Comparison of ENCODE assay signal across 8 cellular contexts in the genomic region with DNA sequence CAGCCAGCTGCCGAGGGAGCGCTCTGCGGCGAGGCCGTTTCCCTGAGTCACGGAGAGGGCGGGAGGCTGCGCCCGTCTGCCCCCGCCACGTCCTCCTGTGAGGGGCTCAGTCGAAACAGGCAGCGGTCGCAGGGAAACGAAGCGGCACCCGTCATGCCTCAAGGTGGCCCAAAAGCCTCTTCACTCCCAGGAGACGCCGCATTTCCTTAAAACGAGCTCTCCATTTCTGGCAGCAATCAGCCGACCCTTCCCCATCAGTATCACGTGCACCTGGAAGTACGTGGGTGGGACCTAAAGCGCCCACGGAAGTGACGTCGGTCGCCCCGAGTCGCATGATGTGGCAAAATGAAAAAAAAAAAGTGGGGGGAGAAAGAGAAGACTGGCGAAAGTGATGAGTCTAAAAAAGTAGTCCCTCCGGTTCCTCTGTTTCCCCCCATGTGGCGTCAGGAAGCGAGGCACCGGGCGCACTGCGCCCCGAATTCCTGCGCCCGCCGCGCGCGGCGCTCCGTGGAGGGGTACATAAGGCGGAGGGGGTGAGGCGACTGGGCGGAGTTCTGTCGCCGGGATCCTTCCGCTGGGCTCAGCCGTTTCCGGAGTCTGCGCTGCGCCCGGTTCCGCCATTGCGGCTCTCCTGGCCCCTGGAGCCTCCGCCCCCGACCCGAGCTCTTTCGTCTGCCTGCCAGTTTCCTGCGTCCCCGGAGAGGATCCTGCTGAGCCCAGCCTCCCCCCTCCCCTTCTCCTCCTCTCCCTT. TPM values are rescaled to one million over a fixed set of nuclear protein-coding genes. Genes with fewer than 3 reads are reported as not detected.
A peak's percentile ranks its signal among the peaks of the same experiment; 100 is the strongest.
DNase-seq lines count a peak whose midpoint lies in the region; ATAC-seq and TF ChIP-seq lines count a peak whose summit lies in the region.

A gene (plus strand): TSS at position 583 of the 751 bp plus-strand sequence. CDS start 237 bp downstream, outside the sequence.

- no peaks in the 10 kb centered on the region; the same call in 2 of the 3 replicates for H3K36me3 Mint-ChIP-seq in GM23338 (ENCODE audit: low read depth)
- peaks cover 54% of the 10 kb centered on the region for H3K36me3 Mint-ChIP-seq in activated T-helper 17 cell treated with anti-CD3 and anti-CD28 coated beads, Interleukin-2, amount 50 U/mL, for 72 hours (ENCODE audit: low read depth)
- H3K36me3 Mint-ChIP-seq in naive thymus-derived CD4-positive, alpha-beta T cell = peaks cover 0 to 6% (median 4%) of the 10 kb centered on the region in 5 donors
- peaks cover 11 to 24% of the 10 kb centered on the region in 2 donors for H3K36me3 Mint-ChIP-seq in stimulated activated naive B cell treated with anti-CD40 and anti-IgM and Interleukin-4, amounts not matched to agents 10 μg/mL and 1 μg/mL and 100 μg/mL, for 72 hours

- H3K4me2 ChIP-seq in DOHH2 (ENCODE audit: low read length) (peak within 1 kb of the TSS; percentile 94), GM23338 (peak within 1 kb of the TSS; percentile 77), fibroblast of lung (ENCODE audit: extremely low read depth, insufficient read depth, low read length) (peak within 1 kb of the TSS; percentile 91)

- H3K27me3 Mint-ChIP-seq in GM23338 (ENCODE audit: insufficient read depth, low read depth, poor library complexity) = peaks cover 12% of the 10 kb centered on the region
- no peaks in the 10 kb centered on the region for H3K27me3 Mint-ChIP-seq in activated T-helper 17 cell treated with anti-CD3 and anti-CD28 coated beads, Interleukin-2, amount 50 U/mL, for 72 hours
- peaks cover 0 to 3% (median 0%) of the 10 kb centered on the region in 5 donors for H3K27me3 Mint-ChIP-seq in naive thymus-derived CD4-positive, alpha-beta T cell
- H3K27me3 Mint-ChIP-seq in stimulated activated naive B cell treated with anti-CD40 and anti-IgM and Interleukin-4, amounts not matched to agents 10 μg/mL and 1 μg/mL and 100 μg/mL, for 72 hours = no peaks in the 10 kb centered on the region

- H3K79me2 ChIP-seq in DOHH2 (ENCODE audit: control insufficient read depth, low read length) (peaks cover 74% of the 10 kb centered on the region), GM23338 (replicated peaks; ENCODE audit: insufficient read depth) (peaks cover 46% of the 10 kb centered on the region), fibroblast of lung (ENCODE audit: control insufficient read depth, insufficient read depth, low read length) (peaks cover 53% of the 10 kb centered on the region)

- CTCF ChIA-PET in RWPE1 (lab: Yijun Ruan, JAX) = no interaction called here
- CTCF ChIA-PET in naive thymus-derived CD4-positive, alpha-beta T cell (lab: Charles Lee) = interaction anchor here (0.6 to 1.9 kb wide), 3 partner anchors 13 to 177 kb away, joined by 3 to 5 read pairs (median 5); a partner anchor contains a TSS

- ATAC-seq in GM23338 = peak; percentile 79
- peak; percentile 86 for ATAC-seq in activated T-helper 17 cell treated with anti-CD3 and anti-CD28 coated beads, Interleukin-2, amount 50 U/mL, for 72 hours (replicated peaks)
- ATAC-seq in naive thymus-derived CD4-positive, alpha-beta T cell = peak; percentile 91
- peak; percentile 89 to 91 for ATAC-seq in stimulated activated naive B cell treated with anti-CD40 and anti-IgM and Interleukin-4, amounts not matched to agents 10 μg/mL and 1 μg/mL and 100 μg/mL, for 72 hours (replicated peaks)

- peak within 1 kb of the TSS; percentile 97 for H3K4me3 ChIP-seq in DOHH2 (ENCODE audit: low read length)
- H3K4me3 ChIP-seq in GM23338 = peak within 1 kb of the TSS; percentile 95
- peak within 1 kb of the TSS; percentile 89 to 99 (median 97) for H3K4me3 ChIP-seq in fibroblast of lung (replicated peaks in 1 of 4; ENCODE audit: control extremely low read depth in 1 of 4, insufficient read depth in 1 of 4, low read depth in 3 of 4, low read length in 4 of 4)
- H3K4me3 ChIP-seq in naive thymus-derived CD4-positive, alpha-beta T cell (ENCODE audit: low read length) = peak within 1 kb of the TSS; percentile 80

- H3F3A ChIP-seq in DOHH2 (ENCODE audit: control insufficient read depth, insufficient read depth) = peaks cover 23% of the 10 kb centered on the region
- no peaks in the 10 kb centered on the region for H3F3A ChIP-seq in GM23338 (replicated peaks; ENCODE audit: low read depth)

- peak within 1 kb of the TSS; percentile 85 for H3K4me3 Mint-ChIP-seq in GM23338
- peak within 1 kb of the TSS; percentile 99 for H3K4me3 Mint-ChIP-seq in activated T-helper 17 cell treated with anti-CD3 and anti-CD28 coated beads, Interleukin-2, amount 50 U/mL, for 72 hours
- peak within 1 kb of the TSS; percentile 92 to 100 (median 96) for H3K4me3 Mint-ChIP-seq in naive thymus-derived CD4-positive, alpha-beta T cell
- H3K4me3 Mint-ChIP-seq in stimulated activated naive B cell treated with anti-CD40 and anti-IgM and Interleukin-4, amounts not matched to agents 10 μg/mL and 1 μg/mL and 100 μg/mL, for 72 hours = peak within 1 kb of the TSS; percentile 88 to 92

- intact Hi-C loops in naive thymus-derived CD4-positive, alpha-beta T cell (cut with micrococcal nuclease) = loop anchor here (1.0 to 10.0 kb wide), 21 partner anchors 15 to 1285 kb away; a partner anchor contains a TSS

- peak within 1 kb of the TSS; percentile 100 for H3K27ac Mint-ChIP-seq in GM23338
- H3K27ac Mint-ChIP-seq in activated T-helper 17 cell treated with anti-CD3 and anti-CD28 coated beads, Interleukin-2, amount 50 U/mL, for 72 hours = peak within 1 kb of the TSS; percentile 99
- peak within 1 kb of the TSS; percentile 94 to 100 (median 99) for H3K27ac Mint-ChIP-seq in naive thymus-derived CD4-positive, alpha-beta T cell
- H3K27ac Mint-ChIP-seq in stimulated activated naive B cell treated with anti-CD40 and anti-IgM and Interleukin-4, amounts not matched to agents 10 μg/mL and 1 μg/mL and 100 μg/mL, for 72 hours = peak within 1 kb of the TSS; percentile 97

- H3K9me3 ChIP-seq in DOHH2 (ENCODE audit: control insufficient read depth, insufficient read depth, low read length) = no peaks in the 10 kb centered on the region
- no peaks in the 10 kb centered on the region for H3K9me3 ChIP-seq in fibroblast of lung (ENCODE audit: control insufficient read depth, insufficient read depth, low read depth, low read length)
- no peaks in the 10 kb centered on the region for H3K9me3 ChIP-seq in naive thymus-derived CD4-positive, alpha-beta T cell (ENCODE audit: control insufficient read depth in 2 of 3, low read length in 3 of 3)

- peaks cover 37% of the 10 kb centered on the region for H3K4me1 Mint-ChIP-seq in GM23338
- H3K4me1 Mint-ChIP-seq in activated T-helper 17 cell treated with anti-CD3 and anti-CD28 coated beads, Interleukin-2, amount 50 U/mL, for 72 hours = peaks cover 27% of the 10 kb centered on the region
- H3K4me1 Mint-ChIP-seq in naive thymus-derived CD4-positive, alpha-beta T cell = peaks cover 23 to 60% (median 51%) of the 10 kb centered on the region in 7 donors
- peaks cover 15 to 40% of the 10 kb centered on the region in 2 donors for H3K4me1 Mint-ChIP-seq in stimulated activated naive B cell treated with anti-CD40 and anti-IgM and Interleukin-4, amounts not matched to agents 10 μg/mL and 1 μg/mL and 100 μg/mL, for 72 hours

- H3K4me1 ChIP-seq in DOHH2 (ENCODE audit: control insufficient read depth, low read length) (peaks cover 47% of the 10 kb centered on the region), GM23338 (ENCODE audit: insufficient read depth) (peaks cover 28% of the 10 kb centered on the region), fibroblast of lung (ENCODE audit: control insufficient read depth, extremely low read depth, insufficient read depth, low read length) (peaks cover 5% of the 10 kb centered on the region)
- H3K4me1 ChIP-seq in naive thymus-derived CD4-positive, alpha-beta T cell (ENCODE audit: control insufficient read depth in 2 of 2, insufficient read depth in 2 of 2, low read length in 2 of 2) = peaks cover 12 to 32% of the 10 kb centered on the region in 2 donors

- H3K36me3 ChIP-seq in DOHH2 (ENCODE audit: control insufficient read depth, low read length) (peaks cover 45% of the 10 kb centered on the region), GM23338 (ENCODE audit: insufficient read depth) (no peaks in the 10 kb centered on the region), fibroblast of lung (ENCODE audit: control insufficient read depth, insufficient read depth, low read length) (no peaks in the 10 kb centered on the region)
- H3K36me3 ChIP-seq in naive thymus-derived CD4-positive, alpha-beta T cell (ENCODE audit: control insufficient read depth in 2 of 3, insufficient read depth in 3 of 3, low read length in 3 of 3) = peaks cover 0 to 8% (median 0%) of the 10 kb centered on the region in 3 experiments

- TF ChIP-seq CTCF in DOHH2 (IDR thresholded peaks at IDR 0.05; ENCODE audit: low read depth, low read length, poor library complexity, severe bottlenecking) (no peak), GM23338 (conservative IDR thresholded peaks at IDR 0.05; ENCODE audit: low read depth in 2 of 2) (no peak), RWPE1 (conservative IDR thresholded peaks at IDR 0.05; ENCODE audit: low read depth) (no peak), fibroblast of lung (conservative IDR thresholded peaks at IDR 0.05 in 1 of 2, IDR thresholded peaks at IDR 0.05 in 1 of 2; ENCODE audit: low read depth in 1 of 2, low read length in 2 of 2) (no peak)

- H3K27ac ChIP-seq in DOHH2 (ENCODE audit: low read depth, low read length) = peak within 1 kb of the TSS; percentile 87
- H3K27ac ChIP-seq in GM23338 (ENCODE audit: low read depth) = peak within 1 kb of the TSS; percentile 96
- H3K27ac ChIP-seq in RWPE1 = peak within 1 kb of the TSS; percentile 98
- peak within 1 kb of the TSS; percentile 94 for H3K27ac ChIP-seq in fibroblast of lung (ENCODE audit: insufficient read depth, low read length)
- peak within 1 kb of the TSS; percentile 94 for H3K27ac ChIP-seq in naive thymus-derived CD4-positive, alpha-beta T cell (ENCODE audit: low read depth, low read length)

- H3K27me3 ChIP-seq in DOHH2 (ENCODE audit: control insufficient read depth, low read length) (no peaks in the 10 kb centered on the region), GM23338 (ENCODE audit: insufficient read depth) (no peaks in the 10 kb centered on the region), fibroblast of lung (ENCODE audit: control insufficient read depth, insufficient read depth, low read length) (no peaks in the 10 kb centered on the region)
- no peaks in the 10 kb centered on the region for H3K27me3 ChIP-seq in naive thymus-derived CD4-positive, alpha-beta T cell (ENCODE audit: control insufficient read depth in 2 of 2, insufficient read depth in 2 of 2, low read length in 2 of 2)

- no peaks in the 10 kb centered on the region; the same call in 2 of the 3 replicates for H3K9me3 Mint-ChIP-seq in GM23338
- no peaks in the 10 kb centered on the region for H3K9me3 Mint-ChIP-seq in activated T-helper 17 cell treated with anti-CD3 and anti-CD28 coated beads, Interleukin-2, amount 50 U/mL, for 72 hours
- H3K9me3 Mint-ChIP-seq in naive thymus-derived CD4-positive, alpha-beta T cell = peaks cover 0 to 5% (median 0%) of the 10 kb centered on the region in 11 donors
- H3K9me3 Mint-ChIP-seq in stimulated activated naive B cell treated with anti-CD40 and anti-IgM and Interleukin-4, amounts not matched to agents 10 μg/mL and 1 μg/mL and 100 μg/mL, for 72 hours = no peaks in the 10 kb centered on the region

- DNase-seq in GM23338 (ENCODE audit: low spot score) = peak; percentile 96
- peak; percentile 98 for DNase-seq in LHCN-M2 (ENCODE audit: low read depth)
- DNase-seq in RWPE1 (ENCODE audit: low spot score) = peak; percentile 90
- DNase-seq in fibroblast of lung (ENCODE audit: low read depth in 2 of 2) = peak; percentile 99
- peak; percentile 89 to 96 (median 95) for DNase-seq in naive thymus-derived CD4-positive, alpha-beta T cell
- DNase-seq in stimulated activated naive B cell treated with anti-CD40 and anti-IgM and Interleukin-4, amounts not matched to agents 10 μg/mL and 1 μg/mL and 100 μg/mL, for 72 hours = peak; percentile 91

- H4K20me1 ChIP-seq in DOHH2 (ENCODE audit: control insufficient read depth, insufficient read depth, low read depth, low read length) (peaks cover 25% of the 10 kb centered on the region), GM23338 (replicated peaks; ENCODE audit: insufficient read depth) (peaks cover 32% of the 10 kb centered on the region), fibroblast of lung (ENCODE audit: control insufficient read depth, extremely low read depth, insufficient read depth, low read length) (peaks cover 8% of the 10 kb centered on the region)

- peak within 1 kb of the TSS; percentile 86 for H3K9ac ChIP-seq in fibroblast of lung (ENCODE audit: insufficient read depth, low read length)

- POLR2A ChIA-PET in RWPE1 (lab: Yijun Ruan, JAX; ENCODE audit: low non-redundant PET) = interaction anchor here (0.6 to 0.7 kb wide), 3 partner anchors 8 to 536 kb away, joined by 3 read pairs; no protein-coding TSS in a partner anchor
- POLR2A ChIA-PET in naive thymus-derived CD4-positive, alpha-beta T cell (lab: Charles Lee) = interaction anchor here (0.5 to 4.1 kb wide), 15 partner anchors 14 to 988 kb away, joined by 3 to 21 read pairs (median 4); a partner anchor contains a TSS

- no peak within 1 kb of the TSS for H2AFZ ChIP-seq in GM23338
- H2AFZ ChIP-seq in fibroblast of lung (ENCODE audit: low read length) = peak within 1 kb of the TSS; percentile 1

- H3K9me2 ChIP-seq in DOHH2 (replicated peaks; ENCODE audit: control insufficient read depth, low read length) = no peaks in the 10 kb centered on the region
- H3K9me2 ChIP-seq in GM23338 (ENCODE audit: insufficient read depth) = no peaks in the 10 kb centered on the region

RNA-seq across cellular contexts. Expression of the gene that starts here (rescaled TPM):
- 328 and 344 TPM in 2 replicates for total RNA-seq in GM23338 (2014; rRNA removed; shearing (Covaris generic))
- polyA plus RNA-seq in GM23338 (2016; fragmentation: Nextera tagmentation; extraction: Ambion mirVana) = 93.1 and 107 TPM in 2 replicates
- total RNA-seq in LHCN-M2 (2014; rRNA removed) = 389 and 434 TPM in 2 replicates
- 157 TPM for polyA plus RNA-seq in LHCN-M2 (2012)
- total RNA-seq in activated T-helper 17 cell treated with anti-CD3 and anti-CD28 coated beads, Interleukin-2, amount 50 U/mL, for 72 hours = 100 to 1,000 TPM; 162 to 200 TPM
- 327 and 468 TPM in 2 replicates for total RNA-seq in fibroblast of lung
- polyA plus RNA-seq in fibroblast of lung = 621 and 833 TPM in 2 replicates
- polyA plus RNA-seq in fibroblast of lung (2012) = 267 and 321 TPM in 2 replicates
- polyA minus RNA-seq in fibroblast of lung (ENCODE audit: low replicate concordance) = 725 and 762 TPM in 2 replicates
- 100 to 1,000 TPM in 1 of 5 experiments, 10 to 100 TPM in 4; 67.1 to 174 (median 88.4) TPM for total RNA-seq in naive thymus-derived CD4-positive, alpha-beta T cell
- polyA plus RNA-seq in naive thymus-derived CD4-positive, alpha-beta T cell = 10 to 100 TPM; 31.2 to 48.2 TPM

Comparison
In these comparisons a context has a peak if more than half of its experiments do, and no peak if none do; other contexts are left out.
1. Peak in every context shown above with its lines: DNase-seq, ATAC-seq, H3K4me3 ChIP-seq and H3K27ac ChIP-seq.